8 cellular contexts compared by ENCODE assay signal in genomic region chr11:77082838-77083552, GRCh38. TPM values are rescaled to one million over a fixed set of nuclear protein-coding genes. Genes with fewer than 3 reads are reported as not detected.
DNase-seq lines count a peak whose midpoint lies in the region; ATAC-seq and TF ChIP-seq lines count a peak whose summit lies in the region.
"Had no signal": no experiment of that assay in that cellular context is flagged by ENCODE, and none has a peak within 500 bp of the region (broad histone marks: within the 10 kb centered on the region; RNA-seq: fewer than 3 reads in every experiment).

No MANE protein-coding gene starts in this region.

- no peak overlapping the region for H3K4me3 ChIP-seq in body of pancreas
- no peak overlapping the region for H3K4me3 ChIP-seq in mucosa of descending colon

- peak overlapping the region in 2 of 4 donors; percentile 36 to 55 for H3K27ac ChIP-seq in body of pancreas

- 76 to 79% methylated on average over 9 to 13 of the region's 14 CpGs for WGBS in body of pancreas, 2 donors

- H3K36me3 ChIP-seq in body of pancreas (replicated peaks in 1 of 2; ENCODE audit: insufficient read depth in 1 of 2, low read depth in 2 of 2) = no peaks in the 10 kb centered on the region
- H3K36me3 ChIP-seq in mucosa of descending colon (ENCODE audit: low read depth) = no peaks in the 10 kb centered on the region

- TF ChIP-seq POLR2A in body of pancreas (IDR thresholded peaks at IDR 0.05) = no peak

- no peaks in the 10 kb centered on the region for H3K27me3 ChIP-seq in body of pancreas

- H3K9me3 ChIP-seq in body of pancreas (no peaks in the 10 kb centered on the region), mucosa of descending colon (no peaks in the 10 kb centered on the region)

- intact Hi-C loops in body of pancreas (cut with DNase I) = no loop called here
- intact Hi-C loops in mucosa of descending colon (cut with DNase I, micrococcal nuclease) = no loop called here

- DNase-seq in T-helper 1 cell = peak in 3 of 5 donors; percentile 11 to 71 (median 35)
- peak in 3 of 4 donors; percentile 30 to 53 (median 52) for DNase-seq in body of pancreas
- peak; percentile 68 to 79 (median 73) for DNase-seq in mucosa of descending colon
- peak; percentile 78 for DNase-seq in ureter (ENCODE audit: low spot score)
- DNase-seq in iPS-NIHi11 (ENCODE audit: low spot score) = no peak
- no peak for DNase-seq in NCI-H345 treated with DMSO at 0.1 percent for 48 hours (lab: John Stamatoyannopoulos, UW; ENCODE audit: unreplicated experiment)

- TF ChIP-seq CTCF in body of pancreas (IDR thresholded peaks at IDR 0.05) = no peak
- TF ChIP-seq CTCF in mucosa of descending colon (IDR thresholded peaks at IDR 0.05) = no peak

- ATAC-seq in body of pancreas (no peak), mucosa of descending colon (peak; percentile 53), HG02588 (IDR thresholded peaks at IDR 0.05; ENCODE audit: unreplicated experiment) (no peak)

- H3K4me1 ChIP-seq in body of pancreas (peaks cover 31% of the 10 kb centered on the region), mucosa of descending colon (ENCODE audit: low read depth) (peaks cover 73% of the 10 kb centered on the region)

RNA-seq across cellular contexts. Expression of gene CAPN5, which starts 16.2 kb away (rescaled TPM):
- total RNA-seq in body of pancreas (10 to 100 TPM in 1 of 2 donors, 1 to 10 TPM in 1; 7.8 to 13.8 TPM), mucosa of descending colon (100 to 1,000 TPM; 142 to 351 (median 253) TPM), ureter (143 TPM)

RNA-seq across cellular contexts. Expression of gene OMP, which starts 19.6 kb away (rescaled TPM):
- not detected for total RNA-seq in body of pancreas
- total RNA-seq in mucosa of descending colon = 10 to 100 TPM; 10.3 to 21.1 (median 11.3) TPM
- 9.6 TPM for total RNA-seq in ureter

RNA-seq across cellular contexts. Expression of gene MYO7A, which starts 45.1 kb away (rescaled TPM):
- total RNA-seq in body of pancreas = 10 to 100 TPM; 10.4 to 12.9 TPM
- total RNA-seq in mucosa of descending colon = 1 to 10 TPM; 2.3 to 9.9 (median 6.7) TPM
- total RNA-seq in ureter = 5.8 TPM

RNA-seq across cellular contexts. Expression of gene B3GNT6, which starts 48.8 kb away (rescaled TPM):
- total RNA-seq in body of pancreas (not detected), mucosa of descending colon (100 to 1,000 TPM in 1 of 3 donors, 10 to 100 TPM in 2; 37.4 to 113 (median 82.6) TPM), ureter (not detected)
- total RNA-seq: LHCN-M2 had no signal

Comparison
In these comparisons a context has a peak if more than half of its experiments do, and no peak if none do; other contexts are left out.
1. DNase-seq: peak in T-helper 1 cell (3 of 5), body of pancreas (3 of 4), mucosa of descending colon (3 of 3) and ureter (single experiment); none in iPS-NIHi11 (single experiment) and NCI-H345 treated with DMSO at 0.1 percent for 48 hours (single experiment).